Comparison of ENCODE assay signal across 1 cellular context in genomic region chr11:96426356-96427103, GRCh38.
A peak's percentile ranks its signal among the peaks of the same experiment; 100 is the strongest.
TF ChIP-seq lines count a peak whose summit lies in the region.

No MANE protein-coding gene starts in this region.

TF ChIP-seq in HepG2, 621 proteins besides CTCF, POLR2A, EP300 and RAD21:
- no peak for TF ChIP-seq HBP1 (CRISPR knock-in tag; IDR thresholded peaks at IDR 0.05; ENCODE audit: low read depth)
- peak; percentile 27; the same call in 1 of the 2 replicates for TF ChIP-seq GATAD2A (CRISPR knock-in tag; IDR thresholded peaks at IDR 0.05)
- TF ChIP-seq ATM (IDR thresholded peaks at IDR 0.05; ENCODE audit: borderline replicate concordance): no peak
- TF ChIP-seq CBX2 (IDR thresholded peaks at IDR 0.05; ENCODE audit: low read depth, low read length): no peak
- no peak for TF ChIP-seq CBX2 (CRISPR knock-in tag; IDR thresholded peaks at IDR 0.05; ENCODE audit: low read depth)
- TF ChIP-seq ARID3A (IDR thresholded peaks at IDR 0.05; ENCODE audit: low read depth, low read length): peak; percentile 60; the same call in 1 of the 2 replicates
- 0 out of 2 replicates have a peak, but pooled peaks have one; percentile 16 for TF ChIP-seq SAP130 (CRISPR knock-in tag; IDR thresholded peaks at IDR 0.05; ENCODE audit: low read depth)
- no peak for TF ChIP-seq PBX2 (CRISPR knock-in tag; IDR thresholded peaks at IDR 0.05)
- no peak for TF ChIP-seq ZNF414 (CRISPR knock-in tag; IDR thresholded peaks at IDR 0.05)
- peak; percentile 91 for TF ChIP-seq STAG1 (CRISPR knock-in tag; IDR thresholded peaks at IDR 0.05)
- TF ChIP-seq SMC3 (IDR thresholded peaks at IDR 0.05; ENCODE audit: low read length): peak; percentile 54
- no peak for TF ChIP-seq IRF1 (CRISPR knock-in tag; IDR thresholded peaks at IDR 0.05; ENCODE audit: low read depth)
- TF ChIP-seq KDM5A (IDR thresholded peaks at IDR 0.05; ENCODE audit: borderline replicate concordance, low read length): peak; percentile 87
TF ChIP-seq in HepG2: peak in this region for 6.
